In genomic region chr11:9053631-9054030, GRCh38 we compare ENCODE assay signal across 19 cellular contexts. TPM values are rescaled to one million over a fixed set of nuclear protein-coding genes. Genes with fewer than 3 reads are reported as not detected.
DNase-seq lines count a peak whose midpoint lies in the region; ATAC-seq and TF ChIP-seq lines count a peak whose summit lies in the region.
"Had no signal": no experiment of that assay in that cellular context is flagged by ENCODE, and none has a peak within 500 bp of the region (broad histone marks: within the 10 kb centered on the region; RNA-seq: fewer than 3 reads in every experiment).

No MANE protein-coding gene starts in this region.

- DNase-seq in AG04449 (ENCODE audit: low read depth, low spot score) = peak; percentile 7
- peak; percentile 25 for DNase-seq in HFFc6
- DNase-seq in cardiac fibroblast (ENCODE audit: low read depth in 2 of 2) = peak; percentile 12 to 39
- peak; percentile 43 for DNase-seq in kidney glomerular epithelial cell (lab: John Stamatoyannopoulos, UW)
- no peak for DNase-seq in tibial artery
- DNase-seq in mesendoderm = no peak
- DNase-seq in Caco-2 = no peak
- DNase-seq: activated CD4-positive, alpha-beta T cell treated with anti-CD3 and anti-CD28 coated beads, Interleukin-2, amount 10 ng/mL, durations not matched to agents 7 days and 5 days; left colon; NCI-H1105; NCI-H2227 treated with DMSO at 0.1 percent for 48 hours; ovary; SHP77 treated with DMSO at 0.1 percent for 48 hours; small intestine had no signal

- H3K9me3 ChIP-seq in tibial artery (no peaks in the 10 kb centered on the region), Caco-2 (no peaks in the 10 kb centered on the region)
- H3K9me3 ChIP-seq: ovary, tibial nerve had no signal

- H3K9me3 Mint-ChIP-seq in HFFc6 (no peaks in the 10 kb centered on the region), Caco-2 (ENCODE audit: unreplicated experiment) (no peaks in the 10 kb centered on the region)
- H3K9me3 Mint-ChIP-seq: activated CD4-positive, alpha-beta T cell treated with anti-CD3 and anti-CD28 coated beads, Interleukin-2, amount 10 ng/mL, durations not matched to agents 7 days and 5 days; central memory CD8-positive, alpha-beta T cell had no signal

- H3K27me3 ChIP-seq in tibial artery (no peaks in the 10 kb centered on the region), mesendoderm (ENCODE audit: insufficient read depth, low read length, poor library complexity) (no peaks in the 10 kb centered on the region), Caco-2 (replicated peaks; ENCODE audit: control insufficient read depth, insufficient read depth, low read length) (no peaks in the 10 kb centered on the region)
- H3K27me3 ChIP-seq: ovary, tibial nerve had no signal

- no peak overlapping the region for H3K4me3 Mint-ChIP-seq in HFFc6
- H3K4me3 Mint-ChIP-seq in Caco-2 (ENCODE audit: unreplicated experiment) = no peak overlapping the region
- H3K4me3 Mint-ChIP-seq: activated CD4-positive, alpha-beta T cell treated with anti-CD3 and anti-CD28 coated beads, Interleukin-2, amount 10 ng/mL, durations not matched to agents 7 days and 5 days; activated naive CD8-positive, alpha-beta T cell; central memory CD8-positive, alpha-beta T cell had no signal

- H3K36me3 ChIP-seq in tibial artery = no peaks in the 10 kb centered on the region
- H3K36me3 ChIP-seq in mesendoderm (ENCODE audit: control insufficient read depth, insufficient read depth, low read length) = no peaks in the 10 kb centered on the region
- no peaks in the 10 kb centered on the region for H3K36me3 ChIP-seq in Caco-2 (ENCODE audit: control insufficient read depth, insufficient read depth, low read length)
- H3K36me3 ChIP-seq: ovary, tibial nerve had no signal

- no peak overlapping the region for H2BK15ac ChIP-seq in mesendoderm (replicated peaks; ENCODE audit: low read depth)

- no peak overlapping the region for H2AK5ac ChIP-seq in mesendoderm (ENCODE audit: low read length)

- H3K4me2 ChIP-seq in mesendoderm (ENCODE audit: low read length) = no peak overlapping the region

- H3K4me3 ChIP-seq in AG04449 (ENCODE audit: low read depth, low read length) (no peak overlapping the region), cardiac fibroblast (replicated peaks in 1 of 2; ENCODE audit: low read depth in 2 of 2, low read length in 2 of 2) (no peak overlapping the region), tibial artery (no peak overlapping the region), mesendoderm (ENCODE audit: low read length) (no peak overlapping the region), Caco-2 (ENCODE audit: low read depth, low read length) (no peak overlapping the region)
- H3K4me3 ChIP-seq: K562, ovary, tibial nerve had no signal

- H3K4me1 Mint-ChIP-seq in HFFc6 (ENCODE audit: low read depth) (peaks cover 21% of the 10 kb centered on the region), Caco-2 (ENCODE audit: low read depth, unreplicated experiment) (no peaks in the 10 kb centered on the region)
- H3K4me1 Mint-ChIP-seq: activated CD4-positive, alpha-beta T cell treated with anti-CD3 and anti-CD28 coated beads, Interleukin-2, amount 10 ng/mL, durations not matched to agents 7 days and 5 days; central memory CD8-positive, alpha-beta T cell had no signal

- TF ChIP-seq CTCF in AG04449 (IDR thresholded peaks at IDR 0.05; ENCODE audit: insufficient read depth, low read length, missing control alignments) = no peak
- TF ChIP-seq CTCF in HFFc6 (IDR thresholded peaks at IDR 0.05) = no peak
- TF ChIP-seq CTCF in cardiac fibroblast (IDR thresholded peaks at IDR 0.05; ENCODE audit: low read depth, low read length) = no peak
- no peak for TF ChIP-seq CTCF in tibial artery (IDR thresholded peaks at IDR 0.05)
- TF ChIP-seq CTCF in Caco-2 (IDR thresholded peaks at IDR 0.05; ENCODE audit: insufficient read depth in 1 of 2, low read depth in 1 of 2, low read length in 1 of 2, severe bottlenecking in 1 of 2, unreplicated experiment in 1 of 2) = no peak

- no peak overlapping the region for H2BK5ac ChIP-seq in mesendoderm (ENCODE audit: low read length)

- intact Hi-C loops in tibial artery (cut with DNase I; ENCODE audit: low total_unique reads) = no loop called here
- intact Hi-C loops in Caco-2 (cut with micrococcal nuclease; ENCODE audit: unreplicated experiment) = no loop called here

- H3K18ac ChIP-seq in mesendoderm (ENCODE audit: low read length) = no peak overlapping the region

- no peak overlapping the region for H3K4ac ChIP-seq in mesendoderm (ENCODE audit: low read depth, low read length)

- H2BK120ac ChIP-seq in mesendoderm (ENCODE audit: low read depth, low read length) = no peak overlapping the region

- POLR2A ChIA-PET in AG04449 (lab: Yijun Ruan, JAX) = interaction anchor here (0.7 kb wide), 1 partner anchor 35 kb away, joined by 3 read pairs; no protein-coding TSS in a partner anchor
- POLR2A ChIA-PET in Caco-2 (lab: Charles Lee) = no interaction called here

- H3K27ac Mint-ChIP-seq in HFFc6 (peak overlapping the region; percentile 17; the same call in 1 of the 2 replicates), Caco-2 (ENCODE audit: unreplicated experiment) (no peak overlapping the region)
- H3K27ac Mint-ChIP-seq: activated CD4-positive, alpha-beta T cell treated with anti-CD3 and anti-CD28 coated beads, Interleukin-2, amount 10 ng/mL, durations not matched to agents 7 days and 5 days; activated naive CD8-positive, alpha-beta T cell had no signal

- no peak overlapping the region for H4K5ac ChIP-seq in mesendoderm (ENCODE audit: low read length)

- H3K23ac ChIP-seq in mesendoderm (ENCODE audit: low read length) = no peak overlapping the region

- H3K79me2 ChIP-seq in mesendoderm (ENCODE audit: control insufficient read depth, insufficient read depth, low read length) = no peaks in the 10 kb centered on the region

- H3K27me3 Mint-ChIP-seq in HFFc6 (ENCODE audit: insufficient read depth) (no peaks in the 10 kb centered on the region), Caco-2 (ENCODE audit: insufficient read depth, unreplicated experiment) (no peaks in the 10 kb centered on the region)
- H3K27me3 Mint-ChIP-seq: activated CD4-positive, alpha-beta T cell treated with anti-CD3 and anti-CD28 coated beads, Interleukin-2, amount 10 ng/mL, durations not matched to agents 7 days and 5 days; activated naive CD8-positive, alpha-beta T cell; central memory CD8-positive, alpha-beta T cell had no signal

- H3K36me3 Mint-ChIP-seq in HFFc6 (ENCODE audit: low read depth) = no peaks in the 10 kb centered on the region
- no peaks in the 10 kb centered on the region for H3K36me3 Mint-ChIP-seq in Caco-2 (ENCODE audit: insufficient read depth, unreplicated experiment)
- H3K36me3 Mint-ChIP-seq: activated naive CD8-positive, alpha-beta T cell had no signal

- CTCF ChIA-PET in AG04449 (lab: Yijun Ruan, JAX) = interaction anchor here (1.8 kb wide), 1 partner anchor 38 kb away, joined by 5 read pairs; no protein-coding TSS in a partner anchor
- CTCF ChIA-PET in Caco-2 (lab: Charles Lee) = no interaction called here

- BruUV-seq in Caco-2 (replicated peaks; lab: Mats Ljungman, UMichigan) = no TSS peak

- H3K56ac ChIP-seq in mesendoderm (ENCODE audit: low read length) = no peak overlapping the region

- H3K27ac ChIP-seq in tibial artery = no peak overlapping the region
- H3K27ac ChIP-seq in mesendoderm (ENCODE audit: low read depth, low read length) = no peak overlapping the region
- H3K27ac ChIP-seq: ovary, tibial nerve had no signal

- no CpG with 5 or more reads among the region's 3 CpGs for WGBS in mesendoderm (ENCODE audit: extremely low coverage, insufficient coverage, low lambda C conversion rate)

- no peak overlapping the region for H3K9ac ChIP-seq in mesendoderm (ENCODE audit: low read length)

- H3K4me1 ChIP-seq in tibial artery (peaks cover 0 to 18% (median 14%) of the 10 kb centered on the region in 4 donors), mesendoderm (ENCODE audit: control insufficient read depth, low read depth, low read length) (peaks cover 2% of the 10 kb centered on the region), Caco-2 (peaks cover 2% of the 10 kb centered on the region)

- H3K79me1 ChIP-seq in mesendoderm (ENCODE audit: low read length) = no peaks in the 10 kb centered on the region

- ATAC-seq in HG02588 (IDR thresholded peaks at IDR 0.05; ENCODE audit: unreplicated experiment) = no peak
- ATAC-seq: K562, left colon had no signal

- no peak overlapping the region for H4K8ac ChIP-seq in mesendoderm (ENCODE audit: low read depth, low read length)

RNA-seq across cellular contexts. Expression of gene SCUBE2, which starts 37.8 kb away (rescaled TPM):
- total RNA-seq in HFFc6 (2021; fragmentation: NEBNext Ultra II Directional; extraction: Animal tissue kit (Norgen Biotek cat#: 25700)) = 1 to 10 TPM in 1 of 6 experiments, under 1 TPM in 5; 0.31 to 1.1 (median 0.80) TPM
- polyA plus RNA-seq in mesendoderm (2013, experiment 1 of 2) = 0.25 TPM
- 0.21 TPM for polyA plus RNA-seq in mesendoderm (2013, experiment 2 of 2)
- 3.1 and 3.2 TPM in 2 replicates for total RNA-seq in Caco-2 (2022)

RNA-seq across cellular contexts. Expression of gene NRIP3, which starts 49.8 kb away (rescaled TPM):
- 10 to 100 TPM in 4 of 6 experiments, 1 to 10 TPM in 2; 7.8 to 18.6 (median 16.2) TPM for total RNA-seq in HFFc6 (2021; fragmentation: NEBNext Ultra II Directional; extraction: Animal tissue kit (Norgen Biotek cat#: 25700))
- polyA plus RNA-seq in mesendoderm (2013, experiment 1 of 2) = 2.1 TPM
- 2.3 TPM for polyA plus RNA-seq in mesendoderm (2013, experiment 2 of 2)
- 10.0 and 13.0 TPM in 2 replicates for total RNA-seq in Caco-2 (2022)

Comparison
In these comparisons a context has a peak if more than half of its experiments do, and no peak if none do; other contexts are left out.
1. DNase-seq: peak in AG04449 (single experiment), HFFc6 (single experiment), cardiac fibroblast (2 of 2) and kidney glomerular epithelial cell (single experiment); none in tibial artery (0 of 2), mesendoderm (single experiment) and Caco-2 (0 of 2).